ENCODE assay signal across 10 cellular contexts in the genomic region with DNA sequence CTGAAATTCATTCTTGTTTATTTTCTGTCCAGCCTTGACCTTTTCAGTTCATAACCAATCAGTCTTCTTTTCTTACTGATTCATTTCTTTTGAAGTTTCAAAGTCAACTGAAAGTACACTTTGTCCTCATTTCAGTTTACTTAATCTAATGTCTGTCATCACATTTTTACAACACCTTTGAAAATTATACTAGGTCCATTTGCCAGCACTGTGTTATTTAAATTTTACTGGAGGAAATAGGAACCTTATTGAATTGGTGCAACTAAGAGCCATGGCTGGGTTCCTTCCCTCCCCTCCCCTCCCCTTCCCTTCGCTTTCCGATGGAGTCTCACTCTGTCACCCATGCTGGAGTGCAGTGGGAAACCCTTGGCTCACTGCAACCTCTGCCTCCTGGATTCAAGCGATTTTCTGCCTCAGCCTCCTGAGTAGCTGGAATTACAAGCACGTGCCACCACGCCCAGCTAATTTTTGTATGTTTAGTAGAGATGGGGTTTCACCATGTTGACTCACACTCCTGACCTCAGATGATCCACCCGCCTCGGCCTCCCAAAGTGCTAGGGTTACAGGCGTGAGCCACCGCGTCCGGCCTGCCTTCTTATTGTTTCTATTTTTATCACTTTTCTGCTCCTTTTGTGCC. TPM values are rescaled to one million over a fixed set of nuclear protein-coding genes. Genes with fewer than 3 reads are reported as not detected.
DNase-seq lines count a peak whose midpoint lies in the region; ATAC-seq and TF ChIP-seq lines count a peak whose summit lies in the region.
"Had no signal": no experiment of that assay in that cellular context is flagged by ENCODE, and none has a peak within 500 bp of the region (broad histone marks: within the 10 kb centered on the region; RNA-seq: fewer than 3 reads in every experiment).

No MANE protein-coding gene starts in this region.

- H3K27ac ChIP-seq in PC-3 (ENCODE audit: low read length) (peak overlapping the region; percentile 31), fibroblast of lung (ENCODE audit: insufficient read depth, low read length) (no peak overlapping the region)
- H3K27ac ChIP-seq: neural progenitor cell had no signal

- H2AFZ ChIP-seq in PC-3 (ENCODE audit: low read length) (no peak overlapping the region), fibroblast of lung (ENCODE audit: low read length) (no peak overlapping the region)
- H2AFZ ChIP-seq: neural progenitor cell had no signal

- peaks cover 26% of the 10 kb centered on the region for H3K4me1 ChIP-seq in PC-3 (ENCODE audit: insufficient read depth, low read length)
- H3K4me1 ChIP-seq in fibroblast of lung (ENCODE audit: control insufficient read depth, extremely low read depth, insufficient read depth, low read length), result no peaks in the 10 kb centered on the region

- H3K9me3 ChIP-seq in PC-3 (ENCODE audit: low read length) (no peaks in the 10 kb centered on the region), fibroblast of lung (ENCODE audit: control insufficient read depth, insufficient read depth, low read depth, low read length) (no peaks in the 10 kb centered on the region)

- H3K27me3 Mint-ChIP-seq in activated T-cell treated with anti-CD3 and anti-CD28 coated beads, Interleukin-2, amount 50 U/mL, for 24 hours, result no peaks in the 10 kb centered on the region

- H3K4me3 ChIP-seq in PC-3 (ENCODE audit: low read length), result no peak overlapping the region
- H3K4me3 ChIP-seq in fibroblast of lung (replicated peaks in 1 of 4; ENCODE audit: control extremely low read depth in 1 of 4, insufficient read depth in 1 of 4, low read depth in 3 of 4, low read length in 4 of 4), result no peak overlapping the region
- H3K4me3 ChIP-seq: neural progenitor cell had no signal

- no peaks in the 10 kb centered on the region for H3K9me3 Mint-ChIP-seq in activated T-cell treated with anti-CD3 and anti-CD28 coated beads, Interleukin-2, amount 50 U/mL, for 24 hours

- ATAC-seq in PC-3 (peak; percentile 86), GM18907 (IDR thresholded peaks at IDR 0.05; ENCODE audit: unreplicated experiment) (no peak)

- H3K4me2 ChIP-seq in PC-3 (ENCODE audit: low read length), result peak overlapping the region; percentile 61
- no peak overlapping the region for H3K4me2 ChIP-seq in fibroblast of lung (ENCODE audit: extremely low read depth, insufficient read depth, low read length)
- H3K4me2 ChIP-seq: neural progenitor cell had no signal

- no peak for DNase-seq in activated T-cell treated with anti-CD3 and anti-CD28 coated beads, Interleukin-2, amount 50 U/mL, for 24 hours
- DNase-seq in activated T-cell treated with anti-CD3 and anti-CD28 coated beads, Interleukin-2, amount 50 U/mL, for 48 hours, result no peak
- DNase-seq in PC-3 (peak; percentile 58), fibroblast of lung (ENCODE audit: low read depth in 2 of 2) (peak; percentile 50 to 60), T-helper 1 cell (no peak), NCI-H1105 treated with DMSO at 0.1 percent for 48 hours (lab: John Stamatoyannopoulos, UW) (no peak)
- peak; percentile 3 for DNase-seq in stimulated activated CD8-positive, alpha-beta memory T cell treated with anti-CD3 and anti-CD28 coated beads, Interleukin-4, amount 100 ng/mL, for 24 hours (ENCODE audit: low read depth)
- DNase-seq: COR-L47 had no signal

- no peak for TF ChIP-seq CTCF in PC-3 (conservative IDR thresholded peaks at IDR 0.05; ENCODE audit: low read depth, low read length)
- no peak for TF ChIP-seq CTCF in fibroblast of lung (conservative IDR thresholded peaks at IDR 0.05 in 1 of 2, IDR thresholded peaks at IDR 0.05 in 1 of 2; ENCODE audit: low read depth in 1 of 2, low read length in 2 of 2)

- H3K79me2 ChIP-seq in PC-3 (ENCODE audit: low read length) (peaks cover 62% of the 10 kb centered on the region), fibroblast of lung (ENCODE audit: control insufficient read depth, insufficient read depth, low read length) (peaks cover 56% of the 10 kb centered on the region)

- H3K4me1 Mint-ChIP-seq in activated T-cell treated with anti-CD3 and anti-CD28 coated beads, Interleukin-2, amount 50 U/mL, for 24 hours (ENCODE audit: low read depth), result peaks cover 29% of the 10 kb centered on the region

- H4K20me1 ChIP-seq in PC-3 (ENCODE audit: low read length) (no peaks in the 10 kb centered on the region), fibroblast of lung (ENCODE audit: control insufficient read depth, extremely low read depth, insufficient read depth, low read length) (no peaks in the 10 kb centered on the region)

- H3K4me3 Mint-ChIP-seq in activated T-cell treated with anti-CD3 and anti-CD28 coated beads, Interleukin-2, amount 50 U/mL, for 24 hours, result no peak overlapping the region
- H3K4me3 Mint-ChIP-seq: neural progenitor cell had no signal

- CTCF ChIA-PET in PC-3 (lab: Charles Lee), result interaction anchor here (0.7 kb wide), 1 partner anchor 50 kb away, joined by 8 read pairs; no protein-coding TSS in a partner anchor

- no peaks in the 10 kb centered on the region for H3K9me2 ChIP-seq in PC-3 (replicated peaks; ENCODE audit: low read length)

- H3K27me3 ChIP-seq in PC-3 (ENCODE audit: low read length) (no peaks in the 10 kb centered on the region), fibroblast of lung (ENCODE audit: control insufficient read depth, insufficient read depth, low read length) (no peaks in the 10 kb centered on the region)
- H3K27me3 ChIP-seq: neural progenitor cell had no signal

- H3K9ac ChIP-seq in PC-3 (ENCODE audit: low read length), result no peak overlapping the region
- H3K9ac ChIP-seq in fibroblast of lung (ENCODE audit: insufficient read depth, low read length), result no peak overlapping the region
- H3K9ac ChIP-seq: neural progenitor cell had no signal

- BruUV-seq in PC-3 (replicated peaks; lab: Mats Ljungman, UMichigan), result no TSS peak

- H3K36me3 Mint-ChIP-seq in activated T-cell treated with anti-CD3 and anti-CD28 coated beads, Interleukin-2, amount 50 U/mL, for 24 hours (ENCODE audit: low read depth), result peaks cover 56% of the 10 kb centered on the region

- intact Hi-C loops in PC-3 (cut with micrococcal nuclease), result loop anchor here (10.0 kb wide), 1 partner anchor 282 kb away; the partner anchor contains the start of gene UBQLN1

- POLR2A ChIA-PET in PC-3 (lab: Charles Lee; ENCODE audit: unreplicated experiment), result interaction anchor here (0.7 kb wide), 1 partner anchor 25 kb away, joined by 13 read pairs; no protein-coding TSS in a partner anchor

- H3K27ac Mint-ChIP-seq in activated T-cell treated with anti-CD3 and anti-CD28 coated beads, Interleukin-2, amount 50 U/mL, for 24 hours, result peak overlapping the region; percentile 53
- H3K27ac Mint-ChIP-seq: neural progenitor cell had no signal

- no peaks in the 10 kb centered on the region for H3F3A ChIP-seq in PC-3 (ENCODE audit: low read length, unreplicated experiment)

- H3K36me3 ChIP-seq in PC-3 (ENCODE audit: low read depth, low read length) (no peaks in the 10 kb centered on the region), fibroblast of lung (ENCODE audit: control insufficient read depth, insufficient read depth, low read length) (no peaks in the 10 kb centered on the region)

RNA-seq across cellular contexts. Expression of gene RMI1, which starts 6.3 kb away (rescaled TPM):
- total RNA-seq in PC-3 (2014; rRNA removed) (5.0 and 6.2 TPM in 2 replicates), fibroblast of lung (3.6 and 5.0 TPM in 2 replicates)
- 2.3 and 3.1 TPM in 2 replicates for polyA plus RNA-seq in fibroblast of lung
- polyA plus RNA-seq in fibroblast of lung (2012), result 5.9 and 8.3 TPM in 2 replicates
- 1.8 and 2.8 TPM in 2 replicates for polyA minus RNA-seq in fibroblast of lung (ENCODE audit: low replicate concordance)

RNA-seq across cellular contexts. Expression of gene HNRNPK, which starts 6.9 kb away (rescaled TPM):
- total RNA-seq in PC-3 (2014; rRNA removed) (550 and 583 TPM in 2 replicates), fibroblast of lung (475 and 616 TPM in 2 replicates)
- polyA plus RNA-seq in fibroblast of lung, result 558 and 618 TPM in 2 replicates
- polyA plus RNA-seq in fibroblast of lung (2012), result 484 and 583 TPM in 2 replicates
- polyA minus RNA-seq in fibroblast of lung (ENCODE audit: low replicate concordance), result 285 and 431 TPM in 2 replicates

Comparison
In these comparisons a context has a peak if more than half of its experiments do, and no peak if none do; other contexts are left out.
1. DNase-seq: peak in PC-3 (single experiment), fibroblast of lung (2 of 2) and stimulated activated CD8-positive, alpha-beta memory T cell treated with anti-CD3 and anti-CD28 coated beads, Interleukin-4, amount 100 ng/mL, for 24 hours (single experiment); none in activated T-cell treated with anti-CD3 and anti-CD28 coated beads, Interleukin-2, amount 50 U/mL, for 24 hours (single experiment), activated T-cell treated with anti-CD3 and anti-CD28 coated beads, Interleukin-2, amount 50 U/mL, for 48 hours (0 of 2), T-helper 1 cell (0 of 5) and NCI-H1105 treated with DMSO at 0.1 percent for 48 hours (single experiment).